Comparison of ENCODE assay signal across 8 cellular contexts in the genomic region with DNA sequence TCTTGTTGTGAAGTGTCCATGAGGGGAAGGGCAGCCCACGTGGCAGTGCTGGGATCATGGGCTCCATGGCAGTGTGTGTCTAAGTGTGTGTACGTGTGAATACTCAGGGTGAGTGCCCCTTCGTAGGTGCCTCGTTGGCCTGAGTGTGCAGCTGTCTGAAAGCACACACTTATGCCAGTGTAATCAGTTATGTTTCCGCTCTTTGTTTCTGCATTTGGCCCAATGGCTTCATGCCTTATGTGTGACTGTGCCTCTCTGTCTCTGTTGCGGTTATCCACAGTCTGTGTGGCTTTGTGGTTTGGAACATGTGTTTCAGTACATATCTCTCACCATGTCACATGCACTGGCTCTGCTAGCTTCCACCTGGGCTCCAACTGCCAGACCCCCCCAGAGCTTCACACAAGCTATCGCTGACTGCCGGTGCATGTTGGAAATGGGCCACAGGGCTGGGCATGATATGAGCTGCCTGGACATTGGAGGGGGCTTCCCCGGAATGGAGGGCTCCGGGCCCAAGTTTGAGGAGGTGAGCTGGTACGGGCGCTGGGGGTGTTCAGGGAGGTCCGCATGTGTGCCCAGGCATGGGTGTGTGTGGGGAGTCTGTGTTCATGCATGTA.
DNase-seq lines count a peak whose midpoint lies in the region; ATAC-seq, FAIRE-seq and TF ChIP-seq lines count a peak whose summit lies in the region.

No MANE protein-coding gene starts in this region.

- ATAC-seq in GM21737 (IDR thresholded peaks at IDR 0.05; ENCODE audit: unreplicated experiment) = peak; percentile 45
- ATAC-seq in HepG2 = no peak
- ATAC-seq in psoas muscle = no peak

- H3K4me1 ChIP-seq in OCI-LY3 (ENCODE audit: low read length) (peaks cover 37% of the 10 kb centered on the region), HepG2 (ENCODE audit: insufficient read depth, low read length) (peaks cover 70% of the 10 kb centered on the region), psoas muscle (no peaks in the 10 kb centered on the region)

- no peaks in the 10 kb centered on the region for H3K36me3 ChIP-seq in OCI-LY3 (replicated peaks; ENCODE audit: low read depth, low read length)
- H3K36me3 ChIP-seq in HepG2 (replicated peaks in 1 of 2; ENCODE audit: control insufficient read depth in 1 of 2, insufficient read depth in 2 of 2, low read length in 2 of 2) = no peaks in the 10 kb centered on the region
- H3K36me3 ChIP-seq in psoas muscle (ENCODE audit: insufficient read depth in 1 of 2, low read depth in 1 of 2) = no peaks in the 10 kb centered on the region

- no TSS peak for BruUV-seq in HepG2 (replicated peaks; lab: Mats Ljungman, UMichigan)

- DNase-seq in GM12864 (ENCODE audit: low read depth) (peak; percentile 40), HepG2 (ENCODE audit: low spot score) (no peak), DMS153 treated with DMSO at 0.1 percent for 48 hours (lab: John Stamatoyannopoulos, UW; ENCODE audit: unreplicated experiment) (no peak), psoas muscle (no peak), NCI-H1092 (lab: John Stamatoyannopoulos, UW) (no peak), NCI-H774 (lab: John Stamatoyannopoulos, UW) (no peak)

- no peak for FAIRE-seq in HepG2 (lab: Jason Lieb, UNC)

- intact Hi-C loops in HepG2 (cut with micrococcal nuclease; ENCODE audit: unreplicated experiment) = loop anchor here (5.0 to 10.0 kb wide), 2 partner anchors 41 to 61 kb away; no protein-coding TSS in a partner anchor
- intact Hi-C loops in psoas muscle (cut with DNase I) = no loop called here

- WGBS in HepG2 (ENCODE audit: low lambda C conversion rate) = 98% methylated on average over 5 of the region's 13 CpGs
- 61 to 67% (median 62%) methylated on average over 13 of the region's 13 CpGs for WGBS in psoas muscle, 3 donors

- POLR2A ChIA-PET in HepG2 (lab: Yijun Ruan, JAX) = no interaction called here

- no peak overlapping the region for H3K4me3 ChIP-seq in GM12864 (ENCODE audit: low read depth, low read length)
- no peak overlapping the region for H3K4me3 ChIP-seq in OCI-LY3 (ENCODE audit: low read length)
- H3K4me3 ChIP-seq in HepG2 (replicated peaks in 1 of 3; ENCODE audit: insufficient read depth in 1 of 3, low read depth in 2 of 3, low read length in 3 of 3) = no peak overlapping the region
- no peak overlapping the region for H3K4me3 ChIP-seq in psoas muscle

- no peak overlapping the region for H3K27ac ChIP-seq in OCI-LY3 (ENCODE audit: low read length)
- no peak overlapping the region for H3K27ac ChIP-seq in HepG2 (ENCODE audit: extremely low read length, insufficient read depth, low read length)
- H3K27ac ChIP-seq in psoas muscle = no peak overlapping the region

- H3K27me3 ChIP-seq in OCI-LY3 (ENCODE audit: low read depth, low read length) (no peaks in the 10 kb centered on the region), HepG2 (ENCODE audit: control insufficient read depth in 1 of 2, insufficient read depth in 2 of 2, low read length in 2 of 2) (no peaks in the 10 kb centered on the region), psoas muscle (ENCODE audit: insufficient read depth in 3 of 3, low read length in 2 of 3) (peaks cover 0 to 20% (median 0%) of the 10 kb centered on the region in 3 donors)

- H4K20me1 ChIP-seq in OCI-LY3 (ENCODE audit: insufficient read depth, low read length) (no peaks in the 10 kb centered on the region), HepG2 (ENCODE audit: insufficient read depth, low read length) (no peaks in the 10 kb centered on the region)

- peak overlapping the region; percentile 34 for H3K4me2 ChIP-seq in OCI-LY3 (ENCODE audit: low read length)
- no peak overlapping the region for H3K4me2 ChIP-seq in HepG2 (ENCODE audit: low read depth, low read length)

- H2AFZ ChIP-seq in OCI-LY3 (ENCODE audit: low read depth, low read length) (no peak overlapping the region; the same call in 1 of the 2 replicates), HepG2 (ENCODE audit: low read length) (no peak overlapping the region)

- in situ Hi-C loops in HepG2 (cut with HindIII; ENCODE audit: extremely low pct_ligation_motif_present, low pct_unique_long_range_greater_than_20kb) = no loop called here

- H3K9me3 ChIP-seq in OCI-LY3 (ENCODE audit: insufficient read depth, low read length) = no peaks in the 10 kb centered on the region
- H3K9me3 ChIP-seq in HepG2 (ENCODE audit: low read length) = no peaks in the 10 kb centered on the region
- H3K9me3 ChIP-seq in psoas muscle = no peaks in the 10 kb centered on the region

- H3K9ac ChIP-seq in OCI-LY3 (ENCODE audit: low read length) = no peak overlapping the region
- no peak overlapping the region for H3K9ac ChIP-seq in HepG2 (ENCODE audit: insufficient read depth, low read depth, low read length)

- no peak for TF ChIP-seq POLR2A in HepG2 (IDR thresholded peaks at IDR 0.05; ENCODE audit: insufficient read depth in 1 of 2, low read depth in 2 of 2, low read length in 2 of 2)

- no peak for TF ChIP-seq EP300 in HepG2 (IDR thresholded peaks at IDR 0.05; ENCODE audit: low read depth in 2 of 2, low read length in 2 of 2)
- TF ChIP-seq EP300 in HepG2 (CRISPR knock-in tag; IDR thresholded peaks at IDR 0.05; ENCODE audit: borderline replicate concordance) = no peak

- H3K79me2 ChIP-seq in OCI-LY3 (ENCODE audit: low read length) (no peaks in the 10 kb centered on the region), HepG2 (ENCODE audit: insufficient read depth, low read length) (no peaks in the 10 kb centered on the region)

- no peak for TF ChIP-seq CTCF in GM12864 (IDR thresholded peaks at IDR 0.05; ENCODE audit: low read depth, low read length, missing control alignments)
- TF ChIP-seq CTCF in OCI-LY3 (IDR thresholded peaks at IDR 0.05; ENCODE audit: low read depth, low read length) = no peak
- TF ChIP-seq CTCF in HepG2 (CRISPR knock-in tag; IDR thresholded peaks at IDR 0.05) = no peak
- TF ChIP-seq CTCF in psoas muscle (IDR thresholded peaks at IDR 0.05) = no peak

- CTCF ChIA-PET in HepG2 (lab: Yijun Ruan, JAX; ENCODE audit: low intra/inter-chr PET ratio, low total read pairs) = no interaction called here

- TF ChIP-seq RAD21 in HepG2 (CRISPR knock-in tag; IDR thresholded peaks at IDR 0.05) = no peak

TF ChIP-seq in HepG2, 621 proteins besides CTCF, POLR2A, EP300 and RAD21:
- TF ChIP-seq, protein P1, sequence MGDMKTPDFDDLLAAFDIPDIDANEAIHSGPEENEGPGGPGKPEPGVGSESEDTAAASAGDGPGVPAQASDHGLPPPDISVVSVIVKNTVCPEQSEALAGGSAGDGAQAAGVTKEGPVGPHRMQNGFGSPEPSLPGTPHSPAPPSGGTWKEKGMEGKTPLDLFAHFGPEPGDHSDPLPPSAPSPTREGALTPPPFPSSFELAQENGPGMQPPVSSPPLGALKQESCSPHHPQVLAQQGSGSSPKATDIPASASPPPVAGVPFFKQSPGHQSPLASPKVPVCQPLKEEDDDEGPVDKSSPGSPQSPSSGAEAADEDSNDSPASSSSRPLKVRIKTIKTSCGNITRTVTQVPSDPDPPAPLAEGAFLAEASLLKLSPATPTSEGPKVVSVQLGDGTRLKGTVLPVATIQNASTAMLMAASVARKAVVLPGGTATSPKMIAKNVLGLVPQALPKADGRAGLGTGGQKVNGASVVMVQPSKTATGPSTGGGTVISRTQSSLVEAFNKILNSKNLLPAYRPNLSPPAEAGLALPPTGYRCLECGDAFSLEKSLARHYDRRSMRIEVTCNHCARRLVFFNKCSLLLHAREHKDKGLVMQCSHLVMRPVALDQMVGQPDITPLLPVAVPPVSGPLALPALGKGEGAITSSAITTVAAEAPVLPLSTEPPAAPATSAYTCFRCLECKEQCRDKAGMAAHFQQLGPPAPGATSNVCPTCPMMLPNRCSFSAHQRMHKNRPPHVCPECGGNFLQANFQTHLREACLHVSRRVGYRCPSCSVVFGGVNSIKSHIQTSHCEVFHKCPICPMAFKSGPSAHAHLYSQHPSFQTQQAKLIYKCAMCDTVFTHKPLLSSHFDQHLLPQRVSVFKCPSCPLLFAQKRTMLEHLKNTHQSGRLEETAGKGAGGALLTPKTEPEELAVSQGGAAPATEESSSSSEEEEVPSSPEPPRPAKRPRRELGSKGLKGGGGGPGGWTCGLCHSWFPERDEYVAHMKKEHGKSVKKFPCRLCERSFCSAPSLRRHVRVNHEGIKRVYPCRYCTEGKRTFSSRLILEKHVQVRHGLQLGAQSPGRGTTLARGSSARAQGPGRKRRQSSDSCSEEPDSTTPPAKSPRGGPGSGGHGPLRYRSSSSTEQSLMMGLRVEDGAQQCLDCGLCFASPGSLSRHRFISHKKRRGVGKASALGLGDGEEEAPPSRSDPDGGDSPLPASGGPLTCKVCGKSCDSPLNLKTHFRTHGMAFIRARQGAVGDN (CRISPR knock-in tag; IDR thresholded peaks at IDR 0.05) = peak; percentile 51
- TF ChIP-seq, protein P2, sequence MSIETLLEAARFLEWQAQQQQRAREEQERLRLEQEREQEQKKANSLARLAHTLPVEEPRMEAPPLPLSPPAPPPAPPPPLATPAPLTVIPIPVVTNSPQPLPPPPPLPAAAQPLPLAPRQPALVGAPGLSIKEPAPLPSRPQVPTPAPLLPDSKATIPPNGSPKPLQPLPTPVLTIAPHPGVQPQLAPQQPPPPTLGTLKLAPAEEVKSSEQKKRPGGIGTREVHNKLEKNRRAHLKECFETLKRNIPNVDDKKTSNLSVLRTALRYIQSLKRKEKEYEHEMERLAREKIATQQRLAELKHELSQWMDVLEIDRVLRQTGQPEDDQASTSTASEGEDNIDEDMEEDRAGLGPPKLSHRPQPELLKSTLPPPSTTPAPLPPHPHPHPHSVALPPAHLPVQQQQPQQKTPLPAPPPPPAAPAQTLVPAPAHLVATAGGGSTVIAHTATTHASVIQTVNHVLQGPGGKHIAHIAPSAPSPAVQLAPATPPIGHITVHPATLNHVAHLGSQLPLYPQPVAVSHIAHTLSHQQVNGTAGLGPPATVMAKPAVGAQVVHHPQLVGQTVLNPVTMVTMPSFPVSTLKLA (IDR thresholded peaks at IDR 0.05) = peak; percentile 64
- no peak for TF ChIP-seq ZNF672 (CRISPR knock-in tag; IDR thresholded peaks at IDR 0.05)
- 0 out of 2 replicates have a peak, but pooled peaks have one; percentile 22 for TF ChIP-seq ZBTB38 (CRISPR knock-in tag; IDR thresholded peaks at IDR 0.05)
